ENCODE assay signal across 14 cellular contexts in the genomic region with DNA sequence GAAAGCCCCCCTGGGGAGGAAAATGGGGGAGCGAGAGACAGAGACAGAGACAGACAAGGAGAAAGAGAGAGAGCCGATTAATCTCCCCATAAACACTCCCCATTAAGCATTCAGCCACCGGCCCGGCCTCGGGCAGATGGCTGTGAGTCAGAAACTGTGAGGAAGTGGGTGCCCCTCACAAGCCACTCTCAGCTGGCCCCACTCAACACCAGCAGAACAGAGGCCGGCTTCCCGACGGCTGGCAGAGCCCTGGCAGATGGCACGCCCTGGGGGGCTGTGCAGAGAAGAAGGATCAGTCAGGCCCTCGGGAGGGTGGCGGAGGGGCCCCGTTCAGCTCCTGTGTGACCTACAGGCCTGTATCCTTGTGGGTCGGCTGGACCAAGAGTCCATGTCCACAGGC. TPM values are rescaled to one million over a fixed set of nuclear protein-coding genes. Genes with fewer than 3 reads are reported as not detected.
DNase-seq lines count a peak whose midpoint lies in the region; ATAC-seq, FAIRE-seq and TF ChIP-seq lines count a peak whose summit lies in the region.
"Had no signal": no experiment of that assay in that cellular context is flagged by ENCODE, and none has a peak within 500 bp of the region (broad histone marks: within the 10 kb centered on the region; RNA-seq: fewer than 3 reads in every experiment).

No MANE protein-coding gene starts in this region.

- TF ChIP-seq RAD21 in HepG2 (CRISPR knock-in tag; IDR thresholded peaks at IDR 0.05) (no peak), K562 (CRISPR knock-in tag; conservative IDR thresholded peaks at IDR 0.05 in 1 of 2, IDR thresholded peaks at IDR 0.05 in 1 of 2) (no peak)

- H3K4me3 ChIP-seq in right lobe of liver (no peak overlapping the region), HepG2 (replicated peaks in 1 of 3; ENCODE audit: insufficient read depth in 1 of 3, low read depth in 2 of 3, low read length in 3 of 3) (no peak overlapping the region), K562 (no peak overlapping the region), aorta (ENCODE audit: low read length in 2 of 2) (no peak overlapping the region)
- H3K4me3 ChIP-seq: PC-9, skin epidermis had no signal

- H3K27ac ChIP-seq in right lobe of liver: no peak overlapping the region
- H3K27ac ChIP-seq in HepG2 (ENCODE audit: extremely low read length, insufficient read depth, low read length): no peak overlapping the region
- H3K27ac ChIP-seq in K562 (ENCODE audit: extremely low read depth, low read depth, low read length): no peak overlapping the region
- no peak overlapping the region for H3K27ac ChIP-seq in aorta (ENCODE audit: low read depth in 1 of 2, low read length in 2 of 2)
- H3K27ac ChIP-seq: PC-9, skin epidermis had no signal

- no peak for TF ChIP-seq POLR2A in right lobe of liver (IDR thresholded peaks at IDR 0.05)
- no peak for TF ChIP-seq POLR2A in HepG2 (IDR thresholded peaks at IDR 0.05; ENCODE audit: insufficient read depth in 1 of 2, low read depth in 2 of 2, low read length in 2 of 2)
- TF ChIP-seq POLR2A in K562 (conservative IDR thresholded peaks at IDR 0.05): no peak

- CTCF ChIA-PET in HepG2 (lab: Yijun Ruan, JAX; ENCODE audit: low intra/inter-chr PET ratio, low total read pairs) (no interaction called here), K562 (lab: Yijun Ruan, JAX; ENCODE audit: low intra/inter-chr PET ratio) (no interaction called here)

- H3K4me2 ChIP-seq in HepG2 (ENCODE audit: low read depth, low read length) (no peak overlapping the region), K562 (ENCODE audit: insufficient read depth, low read length) (no peak overlapping the region)
- H3K4me2 ChIP-seq: PC-9 had no signal

- H4K20me1 ChIP-seq in HepG2 (ENCODE audit: insufficient read depth, low read length) (peaks cover 3% of the 10 kb centered on the region; the same call in 1 of the 2 replicates), K562 (replicated peaks; ENCODE audit: control insufficient read depth, insufficient read depth, low read length) (peaks cover 7% of the 10 kb centered on the region)

- H3K36me3 ChIP-seq in right lobe of liver (no peaks in the 10 kb centered on the region), HepG2 (replicated peaks in 1 of 2; ENCODE audit: control insufficient read depth in 1 of 2, insufficient read depth in 2 of 2, low read length in 2 of 2) (no peaks in the 10 kb centered on the region), K562 (ENCODE audit: control insufficient read depth, insufficient read depth, low read length) (no peaks in the 10 kb centered on the region), aorta (ENCODE audit: control insufficient read depth in 1 of 2, insufficient read depth in 2 of 2, low read length in 1 of 2) (no peaks in the 10 kb centered on the region)

- H3K4me1 ChIP-seq in right lobe of liver (no peaks in the 10 kb centered on the region), HepG2 (ENCODE audit: insufficient read depth, low read length) (peaks cover 9% of the 10 kb centered on the region; the same call in 1 of the 2 replicates), K562 (replicated peaks in 1 of 2; ENCODE audit: control insufficient read depth in 2 of 2, insufficient read depth in 2 of 2, low read length in 2 of 2) (peaks cover 0 to 45% of the 10 kb centered on the region in 2 experiments; a peak in 4 of 5 replicates), aorta (ENCODE audit: control insufficient read depth in 1 of 2, insufficient read depth in 2 of 2, low read length in 2 of 2) (no peaks in the 10 kb centered on the region)

- H3K79me2 ChIP-seq in HepG2 (ENCODE audit: insufficient read depth, low read length): no peaks in the 10 kb centered on the region
- H3K79me2 ChIP-seq in K562 (ENCODE audit: control insufficient read depth, insufficient read depth, low read length): no peaks in the 10 kb centered on the region

- no peak overlapping the region for H3K9ac ChIP-seq in HepG2 (ENCODE audit: insufficient read depth, low read depth, low read length)
- no peak overlapping the region for H3K9ac ChIP-seq in K562 (ENCODE audit: insufficient read depth in 1 of 2, low read depth in 2 of 2, low read length in 2 of 2)

- ATAC-seq in right lobe of liver (no peak), HepG2 (no peak), K562 (no peak), aorta (ENCODE audit: low FRiP score) (no peak)

- H3K9me3 ChIP-seq in right lobe of liver (no peaks in the 10 kb centered on the region), HepG2 (ENCODE audit: low read length) (no peaks in the 10 kb centered on the region), K562 (replicated peaks; ENCODE audit: control insufficient read depth, insufficient read depth, low read depth, low read length) (no peaks in the 10 kb centered on the region), aorta (ENCODE audit: control insufficient read depth, low read length) (no peaks in the 10 kb centered on the region)

- H3K27me3 ChIP-seq in right lobe of liver (no peaks in the 10 kb centered on the region), HepG2 (ENCODE audit: control insufficient read depth in 1 of 2, insufficient read depth in 2 of 2, low read length in 2 of 2) (peaks cover 8 to 66% of the 10 kb centered on the region in 2 experiments), K562 (ENCODE audit: control insufficient read depth in 2 of 2, insufficient read depth in 2 of 2, low read length in 2 of 2) (peaks cover 50 to 94% of the 10 kb centered on the region in 2 experiments; a peak in 4 of 5 replicates), aorta (ENCODE audit: control insufficient read depth in 1 of 2, insufficient read depth in 2 of 2, low read length in 1 of 2) (no peaks in the 10 kb centered on the region)

- POLR2A ChIA-PET in HepG2 (lab: Yijun Ruan, JAX) (no interaction called here), K562 (lab: Yijun Ruan, JAX) (interaction anchor here (0.8 to 1.3 kb wide), 3 partner anchors 13 to 61 kb away, joined by 3 to 4 read pairs (median 3); no protein-coding TSS in a partner anchor)

- TF ChIP-seq CTCF in right lobe of liver (IDR thresholded peaks at IDR 0.05) (no peak), HepG2 (CRISPR knock-in tag; IDR thresholded peaks at IDR 0.05) (no peak), K562 (IDR thresholded peaks at IDR 0.05 in 2 of 3, conservative IDR thresholded peaks at IDR 0.05 in 1 of 3; ENCODE audit: insufficient read depth in 2 of 3, low read depth in 1 of 3, low read length in 3 of 3) (no peak)

- 66% methylated on average over 4 of the region's 13 CpGs for WGBS in right lobe of liver (ENCODE audit: insufficient coverage, low coverage, low lambda C conversion rate, missing lambda C conversion rate)
- WGBS in HepG2 (ENCODE audit: low lambda C conversion rate): 26% methylated on average over 6 of the region's 13 CpGs
- WGBS in K562 (ENCODE audit: insufficient coverage, low coverage, missing lambda C conversion rate): 8% methylated on average over 12 of the region's 13 CpGs
- WGBS in aorta, 2 donors: 94 to 96% methylated on average over 13 of the region's 13 CpGs

- no peak for TF ChIP-seq EP300 in HepG2 (IDR thresholded peaks at IDR 0.05; ENCODE audit: low read depth in 2 of 2, low read length in 2 of 2)
- no peak for TF ChIP-seq EP300 in HepG2 (CRISPR knock-in tag; IDR thresholded peaks at IDR 0.05; ENCODE audit: borderline replicate concordance)
- no peak for TF ChIP-seq EP300 in K562 (IDR thresholded peaks at IDR 0.05; ENCODE audit: low read length)

- DNase-seq in right lobe of liver (peak; percentile 8 to 48 (median 37)), HepG2 (ENCODE audit: low spot score) (no peak), K562 (ENCODE audit: extremely low read depth in 1 of 4, low spot score in 3 of 4) (no peak), myocyte (ENCODE audit: low read depth) (peak; percentile 65), aorta (peak; percentile 26 to 63), HUDEP-2 (lab: John Stamatoyannopoulos, UW; ENCODE audit: unreplicated experiment in 76 of 76) (no peak), DMS153 (lab: John Stamatoyannopoulos, UW) (no peak), H4 (ENCODE audit: low spot score) (no peak)
- DNase-seq: activated gamma-delta T cell treated with Interleukin-2 at 50 U/mL for 16 hours; mammary epithelial cell; NCI-H2107; PC-9; stimulated activated CD8-positive, alpha-beta memory T cell treated with anti-CD3 and anti-CD28 coated beads, Interleukin-4, amount 100 ng/mL, for 48 hours had no signal

- H2AFZ ChIP-seq in HepG2 (ENCODE audit: low read length) (no peak overlapping the region), K562 (ENCODE audit: low read depth, low read length) (no peak overlapping the region)
- H2AFZ ChIP-seq: PC-9 had no signal

- no TSS peak for BruUV-seq in HepG2 (replicated peaks; lab: Mats Ljungman, UMichigan)
- BruUV-seq in K562 (replicated peaks; lab: Mats Ljungman, UMichigan): no TSS peak

- no peaks in the 10 kb centered on the region for H3K9me1 ChIP-seq in K562 (ENCODE audit: control insufficient read depth, insufficient read depth, low read length)

- in situ Hi-C loops in HepG2 (cut with HindIII; ENCODE audit: extremely low pct_ligation_motif_present, low pct_unique_long_range_greater_than_20kb) (no loop called here), K562 (cut with MboI) (no loop called here)

- intact Hi-C loops in right lobe of liver (cut with DNase I): no loop called here
- intact Hi-C loops in HepG2 (cut with micrococcal nuclease; ENCODE audit: unreplicated experiment): no loop called here
- intact Hi-C loops in K562 (cut with micrococcal nuclease): no loop called here
- intact Hi-C loops in aorta (cut with DNase I): no loop called here

- no peak for FAIRE-seq in HepG2 (lab: Jason Lieb, UNC)
- FAIRE-seq in K562 (lab: Jason Lieb, UNC): no peak

RNA-seq across cellular contexts. Expression of gene CAMK2B, which starts 41.2 kb away (rescaled TPM):
- total RNA-seq in right lobe of liver (1 to 10 TPM; 2.1 to 5.1 (median 3.3) TPM), HepG2 (2016; rRNA removed; fragmentation: Illumina TruSeq; extraction: Trizol) (0.13 and 0.27 TPM in 2 replicates), K562 (2014; rRNA removed) (0.09 and 0.16 TPM in 2 replicates), K562 (2014; rRNA removed; fragmentation: Illumina TruSeq; extraction: Trizol) (not detected in 2 replicates), K562 (2015; rRNA removed; fragmentation: Illumina TruSeq; extraction: Trizol) (0.04 TPM in 2 replicates), K562 (2021) (0.29 TPM in 1 of 2 replicates, not detected in the other), myocyte (31.8 and 34.0 TPM in 2 replicates), aorta (1 to 10 TPM; 2.4 to 4.4 TPM)
- total RNA-seq in HepG2 (2016; cell fraction: cytosol; rRNA removed; fragmentation: Illumina TruSeq; extraction: Trizol; ENCODE audit: low read depth): not detected in 2 replicates
- total RNA-seq in HepG2 (2016; cell fraction: insoluble cytoplasmic fraction; rRNA removed; fragmentation: Illumina TruSeq; extraction: Trizol): 0.06 and 0.19 TPM in 2 replicates
- 0.21 TPM in 1 of 2 replicates, not detected in the other for total RNA-seq in HepG2 (2016; cell fraction: membrane; rRNA removed; fragmentation: Illumina TruSeq; extraction: Trizol)
- 0.09 TPM in 1 of 2 replicates, not detected in the other for total RNA-seq in HepG2 (2016; cell fraction: nucleus; rRNA removed; fragmentation: Illumina TruSeq; extraction: Trizol)
- polyA plus RNA-seq in HepG2 (2011; rRNA removed) (0.20 and 0.48 TPM in 2 replicates), K562 (2011; rRNA removed) (0.04 and 0.12 TPM in 2 replicates), K562 (2014; fragmentation: Illumina TruSeq; extraction: Trizol) (0.07 and 0.10 TPM in 2 replicates), K562 (2014; fragmentation: Nextera tagmentation; extraction: Ambion mirVana) (not detected), K562 (2014; rRNA removed) (0.05 and 0.08 TPM in 2 replicates), aorta (10 to 100 TPM in 1 of 2 donors, not detected in 1; 12.8 TPM)
- polyA plus RNA-seq in HepG2 (2011; cell fraction: cytosol; rRNA removed): 0.09 and 0.39 TPM in 2 replicates
- 0.10 and 0.19 TPM in 2 replicates for polyA plus RNA-seq in HepG2 (2011; cell fraction: nucleus; rRNA removed)
- 0.09 TPM in 1 of 2 replicates, not detected in the other for polyA plus RNA-seq in HepG2 (2012)
- polyA plus RNA-seq in HepG2 (2016; cell fraction: cytosol; fragmentation: Illumina TruSeq; extraction: Trizol; ENCODE audit: low read depth): 0.18 TPM in 1 of 2 replicates, not detected in the other
- 0.43 and 0.62 TPM in 2 replicates for polyA plus RNA-seq in HepG2 (2016; cell fraction: insoluble cytoplasmic fraction; fragmentation: Illumina TruSeq; extraction: Trizol; ENCODE audit: low read depth)
- polyA plus RNA-seq in HepG2 (2016; cell fraction: membrane; fragmentation: Illumina TruSeq; extraction: Trizol; ENCODE audit: low read depth): 0.30 TPM in 1 of 2 replicates, not detected in the other
- polyA plus RNA-seq in HepG2 (2016; cell fraction: nucleus; fragmentation: Illumina TruSeq; extraction: Trizol; ENCODE audit: insufficient read depth, low read depth): not detected in 2 replicates
- polyA minus RNA-seq in HepG2 (2011; rRNA and poly(A)+ RNA removed; ENCODE audit: low replicate concordance): 0.04 and 0.56 TPM in 2 replicates
- not detected in 2 replicates for polyA minus RNA-seq in HepG2 (2011; cell fraction: cytosol; rRNA and poly(A)+ RNA removed)
- not detected in 2 replicates for polyA minus RNA-seq in HepG2 (2011; cell fraction: nucleus; rRNA and poly(A)+ RNA removed)
- 0.23 TPM in 1 of 2 replicates, not detected in the other for total RNA-seq in K562 (2011; cell fraction: chromatin; rRNA removed; ENCODE audit: low replicate concordance)
- 0.26 and 0.50 TPM in 2 replicates for total RNA-seq in K562 (2011; cell fraction: nucleolus; rRNA removed)
- not detected in 2 replicates for total RNA-seq in K562 (2011; cell fraction: nucleoplasm; rRNA removed)
- polyA plus RNA-seq in K562 (2011; cell fraction: cytosol; rRNA removed): 0.04 and 0.13 TPM in 2 replicates
- polyA plus RNA-seq in K562 (2011; cell fraction: nucleus; rRNA removed): 0.10 and 0.18 TPM in 2 replicates
- polyA plus RNA-seq in K562 (2012): 0.09 and 0.18 TPM in 2 replicates
- not detected in 2 replicates for polyA minus RNA-seq in K562 (2011; rRNA and poly(A)+ RNA removed)
- not detected in 2 replicates for polyA minus RNA-seq in K562 (2011; cell fraction: cytosol; rRNA and poly(A)+ RNA removed)
- not detected in 2 replicates for polyA minus RNA-seq in K562 (2011; cell fraction: nucleus; rRNA and poly(A)+ RNA removed)
- polyA plus RNA-seq in myocyte (2012): 5.9 TPM
- total RNA-seq in H4 (2014; rRNA removed; shearing (Covaris generic)): 0.06 TPM in 1 of 2 replicates, not detected in the other

Comparison
In these comparisons a context has a peak if more than half of its experiments do, and no peak if none do; other contexts are left out.
1. DNase-seq: peak in right lobe of liver (3 of 3), myocyte (single experiment) and aorta (2 of 2); none in HepG2 (single experiment), K562 (0 of 4), HUDEP-2 (0 of 76), DMS153 (single experiment) and H4 (single experiment).